12 cellular contexts compared by ENCODE assay signal in genomic region chr5:13566903-13567339, GRCh38.
DNase-seq lines count a peak whose midpoint lies in the region; ATAC-seq, FAIRE-seq and TF ChIP-seq lines count a peak whose summit lies in the region.
"Had no signal": no experiment of that assay in that cellular context is flagged by ENCODE, and none has a peak within 500 bp of the region (broad histone marks: within the 10 kb centered on the region; RNA-seq: fewer than 3 reads in every experiment).

No MANE protein-coding gene starts in this region.

- no peak overlapping the region for H3K4me3 Mint-ChIP-seq in naive thymus-derived CD4-positive, alpha-beta T cell
- H3K4me3 Mint-ChIP-seq: brain, mesothelial cell of epicardium, T-helper 17 cell had no signal

- no peak for TF ChIP-seq POLR2A in upper lobe of left lung (IDR thresholded peaks at IDR 0.05)

- intact Hi-C loops in naive thymus-derived CD4-positive, alpha-beta T cell (cut with micrococcal nuclease), result no loop called here

- H3K9me3 Mint-ChIP-seq in naive thymus-derived CD4-positive, alpha-beta T cell, result peaks cover 2 to 27% (median 10%) of the 10 kb centered on the region in 11 donors
- peaks cover 28 to 38% of the 10 kb centered on the region in 2 donors for H3K9me3 Mint-ChIP-seq in activated naive CD4-positive, alpha-beta T cell treated with anti-CD3 and anti-CD28 coated beads, Interleukin-2, amount 50 U/mL, for 72 hours

- no peak overlapping the region for H3K27ac Mint-ChIP-seq in naive thymus-derived CD4-positive, alpha-beta T cell
- H3K27ac Mint-ChIP-seq in activated naive CD4-positive, alpha-beta T cell treated with anti-CD3 and anti-CD28 coated beads, Interleukin-2, amount 50 U/mL, for 72 hours, result no peak overlapping the region
- H3K27ac Mint-ChIP-seq: mesothelial cell of epicardium, T-helper 17 cell had no signal

- FAIRE-seq in RCC 7860 (lab: Jason Lieb, UNC), result peak; percentile 100

- no peaks in the 10 kb centered on the region for H3K27me3 Mint-ChIP-seq in naive thymus-derived CD4-positive, alpha-beta T cell
- H3K27me3 Mint-ChIP-seq: brain, T-helper 17 cell had no signal

- peak overlapping the region; percentile 31 for H3K4me2 ChIP-seq in smooth muscle cell

- H3K9me3 ChIP-seq in smooth muscle cell (replicated peaks; ENCODE audit: low read depth) (no peaks in the 10 kb centered on the region), upper lobe of left lung (no peaks in the 10 kb centered on the region)
- H3K9me3 ChIP-seq in naive thymus-derived CD4-positive, alpha-beta T cell (ENCODE audit: control insufficient read depth in 2 of 3, low read length in 3 of 3), result peaks cover 0 to 3% (median 0%) of the 10 kb centered on the region in 3 experiments

- peak overlapping the region; percentile 65 for H3K27ac ChIP-seq in smooth muscle cell (ENCODE audit: low read depth)
- no peak overlapping the region for H3K27ac ChIP-seq in upper lobe of left lung
- no peak overlapping the region for H3K27ac ChIP-seq in naive thymus-derived CD4-positive, alpha-beta T cell (ENCODE audit: low read depth, low read length)
- H3K27ac ChIP-seq: skin epidermis had no signal

- H3K9ac ChIP-seq in smooth muscle cell (ENCODE audit: low read depth), result no peak overlapping the region

- no peaks in the 10 kb centered on the region for H3K36me3 Mint-ChIP-seq in naive thymus-derived CD4-positive, alpha-beta T cell
- H3K36me3 Mint-ChIP-seq in activated naive CD4-positive, alpha-beta T cell treated with anti-CD3 and anti-CD28 coated beads, Interleukin-2, amount 50 U/mL, for 72 hours, result no peaks in the 10 kb centered on the region
- H3K36me3 Mint-ChIP-seq: brain, mesothelial cell of epicardium had no signal

- H3K4me1 ChIP-seq in smooth muscle cell (ENCODE audit: low read depth) (no peaks in the 10 kb centered on the region), upper lobe of left lung (no peaks in the 10 kb centered on the region)
- H3K4me1 ChIP-seq in naive thymus-derived CD4-positive, alpha-beta T cell (ENCODE audit: control insufficient read depth in 2 of 2, insufficient read depth in 2 of 2, low read length in 2 of 2), result no peaks in the 10 kb centered on the region

- WGBS in smooth muscle cell (ENCODE audit: low lambda C conversion rate), result 41% methylated on average over 3 of the region's 3 CpGs
- 59 to 74% methylated on average over 3 of the region's 3 CpGs for WGBS in upper lobe of left lung, 2 donors

- no peaks in the 10 kb centered on the region for H3F3A ChIP-seq in smooth muscle cell (ENCODE audit: low read depth)

- no peaks in the 10 kb centered on the region for H3K4me1 Mint-ChIP-seq in naive thymus-derived CD4-positive, alpha-beta T cell
- H3K4me1 Mint-ChIP-seq: brain, T-helper 17 cell had no signal

- peak; percentile 98 for DNase-seq in HCEC 1CT
- peak; percentile 100 for DNase-seq in RCC 7860 (ENCODE audit: low spot score)
- peak; percentile 46 for DNase-seq in fibroblast of peridontal ligament (ENCODE audit: extremely low read depth)
- no peak for DNase-seq in smooth muscle cell (lab: John Stamatoyannopoulos, UW; ENCODE audit: unreplicated experiment)
- DNase-seq in upper lobe of left lung, result no peak
- DNase-seq in naive thymus-derived CD4-positive, alpha-beta T cell, result no peak
- no peak for DNase-seq in activated naive CD4-positive, alpha-beta T cell treated with anti-CD3 and anti-CD28 coated beads, Interleukin-2, amount 50 U/mL, for 72 hours (ENCODE audit: low spot score in 2 of 2)
- DNase-seq: DND-41, T-helper 17 cell had no signal

- TF ChIP-seq EP300 in upper lobe of left lung (IDR thresholded peaks at IDR 0.05), result no peak

- H3K27me3 ChIP-seq in smooth muscle cell (ENCODE audit: low read depth), result no peaks in the 10 kb centered on the region
- no peaks in the 10 kb centered on the region for H3K27me3 ChIP-seq in upper lobe of left lung
- H3K27me3 ChIP-seq in naive thymus-derived CD4-positive, alpha-beta T cell (ENCODE audit: control insufficient read depth in 2 of 2, insufficient read depth in 2 of 2, low read length in 2 of 2), result no peaks in the 10 kb centered on the region

- no peak for ATAC-seq in upper lobe of left lung (ENCODE audit: low FRiP score in 2 of 2)
- no peak for ATAC-seq in naive thymus-derived CD4-positive, alpha-beta T cell
- ATAC-seq in activated naive CD4-positive, alpha-beta T cell treated with anti-CD3 and anti-CD28 coated beads, Interleukin-2, amount 50 U/mL, for 72 hours, result no peak
- ATAC-seq: T-helper 17 cell had no signal

- H4K20me1 ChIP-seq in smooth muscle cell (ENCODE audit: low read depth), result no peaks in the 10 kb centered on the region

- POLR2A ChIA-PET in naive thymus-derived CD4-positive, alpha-beta T cell (lab: Charles Lee), result no interaction called here

- no peak overlapping the region for H3K4me3 ChIP-seq in smooth muscle cell
- no peak overlapping the region for H3K4me3 ChIP-seq in upper lobe of left lung
- no peak overlapping the region for H3K4me3 ChIP-seq in naive thymus-derived CD4-positive, alpha-beta T cell (ENCODE audit: low read length)
- H3K4me3 ChIP-seq: skin epidermis had no signal

- no peaks in the 10 kb centered on the region for H3K36me3 ChIP-seq in smooth muscle cell (ENCODE audit: low read depth)
- no peaks in the 10 kb centered on the region for H3K36me3 ChIP-seq in upper lobe of left lung
- H3K36me3 ChIP-seq in naive thymus-derived CD4-positive, alpha-beta T cell (ENCODE audit: control insufficient read depth in 2 of 3, insufficient read depth in 3 of 3, low read length in 3 of 3), result no peaks in the 10 kb centered on the region

- H3K79me2 ChIP-seq in smooth muscle cell (ENCODE audit: low read depth), result no peaks in the 10 kb centered on the region

- no peak for TF ChIP-seq CTCF in smooth muscle cell (IDR thresholded peaks at IDR 0.05; ENCODE audit: borderline replicate concordance, insufficient read depth, poor library complexity, severe bottlenecking)
- TF ChIP-seq CTCF in upper lobe of left lung (IDR thresholded peaks at IDR 0.05), result no peak

- no peak overlapping the region for H2AFZ ChIP-seq in smooth muscle cell (ENCODE audit: low read depth)

- CTCF ChIA-PET in naive thymus-derived CD4-positive, alpha-beta T cell (lab: Charles Lee), result no interaction called here

Comparison
In these comparisons a context has a peak if more than half of its experiments do, and no peak if none do; other contexts are left out.
1. DNase-seq: peak in HCEC 1CT (single experiment), RCC 7860 (single experiment) and fibroblast of peridontal ligament (single experiment); none in smooth muscle cell (single experiment), upper lobe of left lung (0 of 2), naive thymus-derived CD4-positive, alpha-beta T cell (0 of 9) and activated naive CD4-positive, alpha-beta T cell treated with anti-CD3 and anti-CD28 coated beads, Interleukin-2, amount 50 U/mL, for 72 hours (0 of 2).